Comparison of ENCODE assay signal across 8 cellular contexts in genomic region chr6:89371849-89372505, GRCh38. TPM values are rescaled to one million over a fixed set of nuclear protein-coding genes. Genes with fewer than 3 reads are reported as not detected.
DNase-seq lines count a peak whose midpoint lies in the region; ATAC-seq and TF ChIP-seq lines count a peak whose summit lies in the region.

No MANE protein-coding gene starts in this region.

- H3K27me3 ChIP-seq in GM06990 (replicated peaks; ENCODE audit: control insufficient read depth, insufficient read depth, low read length) (no peaks in the 10 kb centered on the region), psoas muscle (ENCODE audit: insufficient read depth in 3 of 3, low read length in 2 of 3) (no peaks in the 10 kb centered on the region), vagina (no peaks in the 10 kb centered on the region)

- ATAC-seq in SK-N-SH treated with all-trans-retinoic acid at 6 μM for 48 hours (peak; percentile 98), Right ventricle myocardium inferior (peak; percentile 88), psoas muscle (peak; percentile 79 to 87 (median 82))

- no peak for TF ChIP-seq POLR2A in vagina (IDR thresholded peaks at IDR 0.05)

- TF ChIP-seq CTCF in GM06990 (IDR thresholded peaks at IDR 0.05; ENCODE audit: insufficient read depth, low read length, poor library complexity, severe bottlenecking) (peak; percentile 99), psoas muscle (IDR thresholded peaks at IDR 0.05) (peak; percentile 96), vagina (IDR thresholded peaks at IDR 0.05) (peak; percentile 9 to 90 (median 61))

- intact Hi-C loops in Right ventricle myocardium inferior (cut with DNase I) = loop anchor here (2.0 kb wide), 1 partner anchor 39 kb away; no protein-coding TSS in a partner anchor
- intact Hi-C loops in psoas muscle (cut with DNase I) = loop anchor here (5.0 kb wide), 3 partner anchors 35 to 390 kb away; partner anchors contain the start of gene RRAGD (in 1 of the 2)
- intact Hi-C loops in vagina (cut with DNase I) = no loop called here

- no peak overlapping the region for H3K4me3 ChIP-seq in GM06990 (replicated peaks; ENCODE audit: low read depth, low read length)
- H3K4me3 ChIP-seq in psoas muscle = no peak overlapping the region
- H3K4me3 ChIP-seq in vagina = no peak overlapping the region

- H3K36me3 ChIP-seq in GM06990 (ENCODE audit: control insufficient read depth, insufficient read depth, low read length) (no peaks in the 10 kb centered on the region), psoas muscle (ENCODE audit: insufficient read depth in 1 of 2, low read depth in 1 of 2) (peaks cover 0 to 35% of the 10 kb centered on the region in 2 donors), vagina (no peaks in the 10 kb centered on the region)

- H3K27ac ChIP-seq in psoas muscle (peak overlapping the region; percentile 53), vagina (no peak overlapping the region)

- H3K9me3 ChIP-seq in psoas muscle (no peaks in the 10 kb centered on the region), vagina (no peaks in the 10 kb centered on the region)

- WGBS in psoas muscle, 3 donors = 23 to 33% (median 24%) methylated on average over 8 of the region's 8 CpGs

- H3K4me1 ChIP-seq in psoas muscle = peaks cover 24% of the 10 kb centered on the region
- H3K4me1 ChIP-seq in vagina = peaks cover 8% of the 10 kb centered on the region

- peak; percentile 70 for DNase-seq in GM06990 (ENCODE audit: extremely low read depth, insufficient read length)
- peak; percentile 26 for DNase-seq in H4 (ENCODE audit: low spot score)
- peak; percentile 44 for DNase-seq in LHCN-M2 (ENCODE audit: low read depth)
- DNase-seq in activated naive CD4-positive, alpha-beta T cell treated with Interleukin-2 at 50 U/mL for 16 hours = peak; percentile 83
- DNase-seq in Right ventricle myocardium inferior (ENCODE audit: missing footprints) = peak; percentile 90
- DNase-seq in psoas muscle = peak; percentile 77 to 88
- DNase-seq in vagina (ENCODE audit: extremely low spot score in 2 of 2) = no peak

TF ChIP-seq in SK-N-SH treated with all-trans-retinoic acid at 6 μM for 48 hours, 23 proteins besides CTCF, POLR2A, EP300 and RAD21:
- TF ChIP-seq, protein P1, sequence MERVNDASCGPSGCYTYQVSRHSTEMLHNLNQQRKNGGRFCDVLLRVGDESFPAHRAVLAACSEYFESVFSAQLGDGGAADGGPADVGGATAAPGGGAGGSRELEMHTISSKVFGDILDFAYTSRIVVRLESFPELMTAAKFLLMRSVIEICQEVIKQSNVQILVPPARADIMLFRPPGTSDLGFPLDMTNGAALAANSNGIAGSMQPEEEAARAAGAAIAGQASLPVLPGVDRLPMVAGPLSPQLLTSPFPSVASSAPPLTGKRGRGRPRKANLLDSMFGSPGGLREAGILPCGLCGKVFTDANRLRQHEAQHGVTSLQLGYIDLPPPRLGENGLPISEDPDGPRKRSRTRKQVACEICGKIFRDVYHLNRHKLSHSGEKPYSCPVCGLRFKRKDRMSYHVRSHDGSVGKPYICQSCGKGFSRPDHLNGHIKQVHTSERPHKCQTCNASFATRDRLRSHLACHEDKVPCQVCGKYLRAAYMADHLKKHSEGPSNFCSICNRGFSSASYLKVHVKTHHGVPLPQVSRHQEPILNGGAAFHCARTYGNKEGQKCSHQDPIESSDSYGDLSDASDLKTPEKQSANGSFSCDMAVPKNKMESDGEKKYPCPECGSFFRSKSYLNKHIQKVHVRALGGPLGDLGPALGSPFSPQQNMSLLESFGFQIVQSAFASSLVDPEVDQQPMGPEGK (CRISPR knock-in tag; IDR thresholded peaks at IDR 0.05; ENCODE audit: borderline replicate concordance) = peak; percentile 67; the same call in 1 of the 2 replicates
- no peak for TF ChIP-seq PPARA (CRISPR knock-in tag; IDR thresholded peaks at IDR 0.05; ENCODE audit: borderline replicate concordance)

RNA-seq across cellular contexts. Expression of gene UBE2J1, which starts 19.5 kb away (rescaled TPM):
- total RNA-seq in H4 (2014; rRNA removed; shearing (Covaris generic)) = 17.9 and 19.0 TPM in 2 replicates
- total RNA-seq in LHCN-M2 (2014; rRNA removed) (20.5 and 26.7 TPM in 2 replicates), Right ventricle myocardium inferior (15.0 TPM), psoas muscle (10 to 100 TPM; 11.5 to 21.6 (median 17.4) TPM), vagina (23.8 TPM)
- polyA plus RNA-seq in LHCN-M2 (2012) = 14.3 TPM
- 10 to 100 TPM; 10.0 to 20.7 (median 12.9) TPM for polyA plus RNA-seq in psoas muscle

RNA-seq across cellular contexts. Expression of gene RRAGD, which starts 40.1 kb away (rescaled TPM):
- total RNA-seq in H4 (2014; rRNA removed; shearing (Covaris generic)) = 28.8 and 35.0 TPM in 2 replicates
- total RNA-seq in LHCN-M2 (2014; rRNA removed) = 0.06 and 0.63 TPM in 2 replicates
- 0.22 TPM for polyA plus RNA-seq in LHCN-M2 (2012)
- total RNA-seq in Right ventricle myocardium inferior = 126 TPM
- total RNA-seq in psoas muscle = 100 to 1,000 TPM; 105 to 148 (median 125) TPM
- 100 to 1,000 TPM in 1 of 3 donors, 10 to 100 TPM in 2; 34.8 to 163 (median 70.8) TPM for polyA plus RNA-seq in psoas muscle
- 6.4 TPM for total RNA-seq in vagina

RNA-seq across cellular contexts. Expression of gene GABRR2, which starts 56.9 kb away (rescaled TPM):
- 0.08 TPM in 1 of 2 replicates, not detected in the other for total RNA-seq in H4 (2014; rRNA removed; shearing (Covaris generic))
- total RNA-seq in LHCN-M2 (2014; rRNA removed) = 0.11 TPM in 1 of 2 replicates, not detected in the other
- 0.05 TPM for polyA plus RNA-seq in LHCN-M2 (2012)
- 0.35 TPM for total RNA-seq in Right ventricle myocardium inferior
- total RNA-seq in psoas muscle = under 1 TPM; 0.34 to 0.71 (median 0.53) TPM
- 1 to 10 TPM in 1 of 3 donors, under 1 TPM in 2; 0.79 to 4.3 (median 0.87) TPM for polyA plus RNA-seq in psoas muscle
- 1.5 TPM for total RNA-seq in vagina

Comparison
In these comparisons a context has a peak if more than half of its experiments do, and no peak if none do; other contexts are left out.
1. DNase-seq: peak in GM06990 (single experiment), H4 (single experiment), LHCN-M2 (single experiment), activated naive CD4-positive, alpha-beta T cell treated with Interleukin-2 at 50 U/mL for 16 hours (single experiment), Right ventricle myocardium inferior (single experiment) and psoas muscle (2 of 2); none in vagina (0 of 2).
2. Peak in every context shown above with its lines, with median percentiles within 50 percentile points of each other: CTCF ChIP-seq and ATAC-seq.